ENCODE assay signal across 22 cellular contexts in genomic region chr2:13536941-13537340, GRCh38.
DNase-seq lines count a peak whose midpoint lies in the region; ATAC-seq, FAIRE-seq and TF ChIP-seq lines count a peak whose summit lies in the region.
"Had no signal": no experiment of that assay in that cellular context is flagged by ENCODE, and none has a peak within 500 bp of the region (broad histone marks: within the 10 kb centered on the region; RNA-seq: fewer than 3 reads in every experiment).

No MANE protein-coding gene starts in this region.

- TF ChIP-seq POLR2A in HepG2 (IDR thresholded peaks at IDR 0.05; ENCODE audit: insufficient read depth in 1 of 2, low read depth in 2 of 2, low read length in 2 of 2) (no peak), right lobe of liver (IDR thresholded peaks at IDR 0.05) (no peak), stomach (IDR thresholded peaks at IDR 0.05) (no peak)

- H2AFZ ChIP-seq in HepG2 (ENCODE audit: low read length), result no peak overlapping the region
- H2AFZ ChIP-seq in PC-9, result peak overlapping the region; percentile 65

- H3K9ac ChIP-seq in HepG2 (ENCODE audit: insufficient read depth, low read depth, low read length), result no peak overlapping the region
- H3K9ac ChIP-seq in mucosa of stomach (ENCODE audit: low read length), result peak overlapping the region; percentile 38
- H3K9ac ChIP-seq: BLaER1 treated with 17β-estradiol and CSF1 and Interleukin-3, amounts not matched to agents 10 nM and 100 nM had no signal

- no peak for TF ChIP-seq RAD21 in HepG2 (CRISPR knock-in tag; IDR thresholded peaks at IDR 0.05)

- H3K9me3 ChIP-seq in HepG2 (ENCODE audit: low read length) (peaks cover 70% of the 10 kb centered on the region), right lobe of liver (no peaks in the 10 kb centered on the region), PC-9 (ENCODE audit: insufficient read depth, low read depth) (no peaks in the 10 kb centered on the region), mucosa of stomach (ENCODE audit: control insufficient read depth, low read length) (no peaks in the 10 kb centered on the region), stomach (no peaks in the 10 kb centered on the region)
- H3K9me3 ChIP-seq: BLaER1 treated with 17β-estradiol and CSF1 and Interleukin-3, amounts not matched to agents 10 nM and 100 nM; HAP-1 had no signal

- H3K9me2 ChIP-seq in PC-9 (ENCODE audit: insufficient read depth), result no peaks in the 10 kb centered on the region

- TF ChIP-seq EP300 in HepG2 (IDR thresholded peaks at IDR 0.05; ENCODE audit: low read depth in 2 of 2, low read length in 2 of 2), result no peak
- TF ChIP-seq EP300 in HepG2 (CRISPR knock-in tag; IDR thresholded peaks at IDR 0.05; ENCODE audit: borderline replicate concordance), result no peak
- no peak for TF ChIP-seq EP300 in stomach (IDR thresholded peaks at IDR 0.05)

- BruUV-seq in HepG2 (replicated peaks; lab: Mats Ljungman, UMichigan), result no TSS peak
- no TSS peak for BruUV-seq in PC-9 (replicated peaks; lab: Mats Ljungman, UMichigan)

- H3F3A ChIP-seq in PC-9 (ENCODE audit: insufficient read depth, low read depth), result no peaks in the 10 kb centered on the region

- peak; percentile 12 for DNase-seq in HepG2 (ENCODE audit: low spot score)
- DNase-seq in right lobe of liver, result no peak
- no peak for DNase-seq in PC-9
- no peak for DNase-seq in stomach
- DNase-seq in GM10248 (ENCODE audit: extremely low spot score), result no peak
- DNase-seq: CD4-positive, alpha-beta T cell; CD8-positive, alpha-beta memory T cell; DMS153; DND-41; GOT3; HFFc6 had no signal

- CTCF ChIA-PET in HepG2 (lab: Yijun Ruan, JAX; ENCODE audit: low intra/inter-chr PET ratio, low total read pairs), result no interaction called here
- CTCF ChIA-PET in PC-9 (lab: Charles Lee), result no interaction called here
- CTCF ChIA-PET in GM10248 (lab: Yijun Ruan, JAX), result no interaction called here

- in situ Hi-C loops in HepG2 (cut with HindIII; ENCODE audit: extremely low pct_ligation_motif_present, low pct_unique_long_range_greater_than_20kb), result no loop called here

- ATAC-seq in HepG2, result no peak
- no peak for ATAC-seq in right lobe of liver
- ATAC-seq in HG03097 (IDR thresholded peaks at IDR 0.05; ENCODE audit: low FRiP score, unreplicated experiment), result no peak
- no peak for ATAC-seq in GM21526 (IDR thresholded peaks at IDR 0.05; ENCODE audit: low FRiP score, unreplicated experiment)

- H3K27ac ChIP-seq in HepG2 (ENCODE audit: extremely low read length, insufficient read depth, low read length), result no peak overlapping the region
- H3K27ac ChIP-seq in right lobe of liver, result no peak overlapping the region
- H3K27ac ChIP-seq in PC-9, result no peak overlapping the region
- H3K27ac ChIP-seq in stomach, result peak overlapping the region in 4 of 5 donors; percentile 52 to 74 (median 68)
- H3K27ac ChIP-seq: 22Rv1; BLaER1 treated with 17β-estradiol and CSF1 and Interleukin-3, amounts not matched to agents 10 nM and 100 nM had no signal

- FAIRE-seq in HepG2 (lab: Jason Lieb, UNC), result no peak
- FAIRE-seq: A204.1, G401.6, GM12892, GM19239, H54 had no signal

- POLR2A ChIA-PET in HepG2 (lab: Yijun Ruan, JAX) (no interaction called here), PC-9 (lab: Charles Lee; ENCODE audit: unreplicated experiment) (no interaction called here), GM10248 (lab: Yijun Ruan, JAX) (no interaction called here)

- 19% methylated on average over 6 of the region's 6 CpGs for WGBS in HepG2 (ENCODE audit: low lambda C conversion rate)
- WGBS in right lobe of liver (ENCODE audit: insufficient coverage, low coverage, low lambda C conversion rate, missing lambda C conversion rate), result 50% methylated on average over 6 of the region's 6 CpGs
- WGBS in stomach, 5 donors, result 31 to 55% (median 46%) methylated on average over 6 of the region's 6 CpGs

- H3K27me3 ChIP-seq in HepG2 (ENCODE audit: control insufficient read depth in 1 of 2, insufficient read depth in 2 of 2, low read length in 2 of 2) (no peaks in the 10 kb centered on the region; a peak in 1 of 5 replicates), right lobe of liver (no peaks in the 10 kb centered on the region), PC-9 (ENCODE audit: insufficient read depth, low read depth) (no peaks in the 10 kb centered on the region), mucosa of stomach (ENCODE audit: control insufficient read depth, insufficient read depth, low read length) (no peaks in the 10 kb centered on the region), stomach (no peaks in the 10 kb centered on the region)
- H3K27me3 ChIP-seq: BLaER1 treated with 17β-estradiol and CSF1 and Interleukin-3, amounts not matched to agents 10 nM and 100 nM had no signal

- H3K36me3 ChIP-seq in HepG2 (replicated peaks in 1 of 2; ENCODE audit: control insufficient read depth in 1 of 2, insufficient read depth in 2 of 2, low read length in 2 of 2), result no peaks in the 10 kb centered on the region
- no peaks in the 10 kb centered on the region for H3K36me3 ChIP-seq in right lobe of liver
- no peaks in the 10 kb centered on the region for H3K36me3 ChIP-seq in PC-9 (ENCODE audit: low read depth)
- no peaks in the 10 kb centered on the region for H3K36me3 ChIP-seq in mucosa of stomach (ENCODE audit: control insufficient read depth, insufficient read depth, low read length)
- no peaks in the 10 kb centered on the region for H3K36me3 ChIP-seq in stomach
- H3K36me3 ChIP-seq: BLaER1 treated with 17β-estradiol and CSF1 and Interleukin-3, amounts not matched to agents 10 nM and 100 nM; HAP-1 had no signal

- peak overlapping the region in 2 of 3 experiments; percentile 20 to 30; a peak in 4 of 6 replicates for H3K4me3 ChIP-seq in HepG2 (replicated peaks in 1 of 3; ENCODE audit: insufficient read depth in 1 of 3, low read depth in 2 of 3, low read length in 3 of 3)
- H3K4me3 ChIP-seq in right lobe of liver, result no peak overlapping the region
- H3K4me3 ChIP-seq in PC-9, result no peak overlapping the region
- peak overlapping the region; percentile 5 for H3K4me3 ChIP-seq in mucosa of stomach (ENCODE audit: low read length)
- peak overlapping the region in 2 of 4 donors; percentile 3 to 15 for H3K4me3 ChIP-seq in stomach
- H3K4me3 ChIP-seq: BLaER1 treated with 17β-estradiol and CSF1 and Interleukin-3, amounts not matched to agents 10 nM and 100 nM; HAP-1 had no signal

- H3K4me2 ChIP-seq in HepG2 (ENCODE audit: low read depth, low read length) (peak overlapping the region; percentile 48), PC-9 (no peak overlapping the region)
- H3K4me2 ChIP-seq: BLaER1 treated with 17β-estradiol and CSF1 and Interleukin-3, amounts not matched to agents 10 nM and 100 nM had no signal

- H4K20me1 ChIP-seq in HepG2 (ENCODE audit: insufficient read depth, low read length) (no peaks in the 10 kb centered on the region), PC-9 (ENCODE audit: insufficient read depth) (no peaks in the 10 kb centered on the region; the same call in 1 of the 2 replicates)
- H4K20me1 ChIP-seq: BLaER1 treated with 17β-estradiol and CSF1 and Interleukin-3, amounts not matched to agents 10 nM and 100 nM had no signal

- peaks cover 11% of the 10 kb centered on the region for H3K79me2 ChIP-seq in HepG2 (ENCODE audit: insufficient read depth, low read length)
- H3K79me2 ChIP-seq in PC-9 (ENCODE audit: low read depth), result no peaks in the 10 kb centered on the region

- H3K4me1 ChIP-seq in HepG2 (ENCODE audit: insufficient read depth, low read length) (peaks cover 16% of the 10 kb centered on the region; the same call in 1 of the 2 replicates), right lobe of liver (no peaks in the 10 kb centered on the region), PC-9 (replicated peaks; ENCODE audit: insufficient read depth) (no peaks in the 10 kb centered on the region), mucosa of stomach (ENCODE audit: control insufficient read depth, insufficient read depth, low read length) (peaks cover 9% of the 10 kb centered on the region), stomach (no peaks in the 10 kb centered on the region)
- H3K4me1 ChIP-seq: BLaER1 treated with 17β-estradiol and CSF1 and Interleukin-3, amounts not matched to agents 10 nM and 100 nM; HAP-1 had no signal

- no peak for TF ChIP-seq CTCF in HepG2 (CRISPR knock-in tag; IDR thresholded peaks at IDR 0.05)
- no peak for TF ChIP-seq CTCF in right lobe of liver (IDR thresholded peaks at IDR 0.05)
- TF ChIP-seq CTCF in PC-9 (conservative IDR thresholded peaks at IDR 0.05), result no peak
- no peak for TF ChIP-seq CTCF in stomach (IDR thresholded peaks at IDR 0.05)
- no peak for TF ChIP-seq CTCF in GM10248 (IDR thresholded peaks at IDR 0.05; ENCODE audit: control extremely low read depth, extremely low read depth, low read depth, missing control alignments)

- intact Hi-C loops in HepG2 (cut with micrococcal nuclease; ENCODE audit: unreplicated experiment), result no loop called here
- intact Hi-C loops in right lobe of liver (cut with DNase I), result no loop called here
- intact Hi-C loops in PC-9 (cut with micrococcal nuclease; ENCODE audit: unreplicated experiment), result no loop called here
- intact Hi-C loops in stomach (cut with DNase I; ENCODE audit: low total_unique reads), result no loop called here

TF ChIP-seq in HepG2, 621 proteins besides CTCF, POLR2A, EP300 and RAD21 (continues in another document):
- no peak for TF ChIP-seq GPBP1L1 (CRISPR knock-in tag; IDR thresholded peaks at IDR 0.05)

Comparison
In these comparisons a context has a peak if more than half of its experiments do, and no peak if none do; other contexts are left out.
1. H3K4me3 ChIP-seq: peak in HepG2 (2 of 3) and mucosa of stomach (single experiment); none in right lobe of liver (0 of 3) and PC-9 (single experiment).
2. H3K27ac ChIP-seq: peak in stomach (4 of 5); none in HepG2 (single experiment), right lobe of liver (0 of 3) and PC-9 (single experiment).